17 cellular contexts compared by ENCODE assay signal in the genomic region with DNA sequence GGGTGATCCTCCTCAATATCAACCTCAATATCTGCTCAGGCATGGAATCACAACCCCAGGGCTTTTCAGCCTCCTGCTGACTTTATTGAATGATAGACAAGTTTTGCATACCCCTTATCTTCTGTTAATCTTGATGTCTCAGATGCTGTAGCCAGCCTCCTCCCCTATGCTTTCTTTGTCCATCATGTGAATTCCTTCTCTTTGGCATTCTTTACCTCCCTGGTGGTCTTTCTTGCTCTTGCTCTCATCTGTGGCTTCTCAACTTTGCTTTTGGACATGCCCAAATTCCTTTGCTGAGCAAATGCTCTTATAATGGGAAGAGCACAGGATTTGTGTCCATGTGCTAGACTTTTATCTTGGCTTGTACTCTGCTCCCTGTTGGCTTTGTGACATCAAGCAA.
"Had no signal": no experiment of that assay in that cellular context is flagged by ENCODE, and none has a peak within 500 bp of the region (broad histone marks: within the 10 kb centered on the region; RNA-seq: fewer than 3 reads in every experiment).

No MANE protein-coding gene starts in this region.

- DNase-seq: activated B cell treated with CpG ODN at 0.5 μM for 24 hours; activated CD4-positive, alpha-beta memory T cell treated with anti-CD3 and anti-CD28 coated beads for 36 hours; activated CD4-positive, alpha-beta T cell treated with anti-CD3 and anti-CD28 coated beads for 4 hours; activated naive CD4-positive, alpha-beta T cell; activated naive CD8-positive, alpha-beta T cell treated with anti-CD3 and anti-CD28 coated beads, Interleukin-2, amount 10 ng/mL, durations not matched to agents 7 days and 5 days; activated T-cell treated with anti-CD3 and anti-CD28 coated beads for 4 hours; amygdala; colonic mucosa; gastrocnemius medialis; heart right ventricle; lower lobe of right lung; midbrain; nephron progenitor cell; right cardiac atrium; stimulated activated CD4-positive, alpha-beta T cell treated with anti-CD3 and anti-CD28 coated beads, Interleukin-4, amount 100 ng/mL, for 24 hours; testis had no signal

- ATAC-seq: gastrocnemius medialis; lower lobe of right lung; right cardiac atrium; stimulated activated effector memory CD8-positive, alpha-beta T cell treated with anti-CD3 and anti-CD28 coated beads, Interleukin-12 subunit alpha, Interleukin-12 subunit beta, amount 100 ng/mL, for 72 hours had no signal
